24 cellular contexts compared by ENCODE assay signal in the genomic region with DNA sequence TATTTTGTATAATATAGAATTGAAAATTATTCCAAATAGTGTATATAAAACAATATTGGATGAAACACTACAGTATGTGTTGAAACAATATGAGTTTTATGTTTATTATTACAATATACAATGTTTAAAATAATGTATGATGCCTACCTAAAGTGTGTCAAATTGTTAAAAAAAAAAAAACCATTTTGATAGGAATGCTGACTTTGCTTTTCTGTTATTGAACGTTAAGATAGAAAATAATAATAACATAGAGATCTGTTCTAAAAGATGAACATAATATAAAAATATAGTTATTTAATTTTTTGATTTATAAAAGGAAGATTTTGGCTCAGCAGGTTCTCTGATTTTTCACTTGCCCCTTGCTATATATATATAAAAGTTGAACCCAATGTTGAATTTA.
"Had no signal": no experiment of that assay in that cellular context is flagged by ENCODE, and none has a peak within 500 bp of the region (broad histone marks: within the 10 kb centered on the region; RNA-seq: fewer than 3 reads in every experiment).

No MANE protein-coding gene starts in this region.

- DNase-seq: hypothalamus; immature natural killer cell; kidney; left colon; left lung; lower lobe of right lung; mammary epithelial cell; midbrain; mucosa of descending colon; naive thymus-derived CD4-positive, alpha-beta T cell; ovary; spleen; stimulated activated CD4-positive, alpha-beta T cell treated with anti-CD3 and anti-CD28 coated beads, Interleukin-4, amount 100 ng/mL, for 24 hours; stimulated activated naive CD4-positive, alpha-beta T cell treated with Interleukin-2 at 50 U/mL for 16 hours; stimulated activated naive CD8-positive, alpha-beta T cell treated with anti-CD3 and anti-CD28 coated beads, Interleukin-15, amount 100 ng/mL, for 72 hours; substantia nigra; uterus had no signal

- H3K27me3 ChIP-seq: left lung, ovary, right atrium auricular region, spleen, tibial nerve, uterus had no signal

- H3K36me3 ChIP-seq: left lung, lower lobe of right lung, ovary, right atrium auricular region, spleen, tibial nerve, uterus had no signal

- FAIRE-seq: islet of Langerhans had no signal

- H3K27ac ChIP-seq: left lung, lower lobe of right lung, ovary, right atrium auricular region, skin epidermis, spleen, tibial nerve, uterus had no signal

- H3K4me3 ChIP-seq: left lung, lower lobe of right lung, mucosa of descending colon, ovary, right atrium auricular region, skin epidermis, spleen, tibial nerve, uterus had no signal

- H3K4me1 ChIP-seq: left lung, lower lobe of right lung, right atrium auricular region, spleen, tibial nerve, uterus had no signal

- ATAC-seq: left colon; left lung; lower lobe of right lung; mucosa of descending colon; naive thymus-derived CD4-positive, alpha-beta T cell; natural killer cell treated with Interleukin-12 subunit alpha and Interleukin-12 subunit beta and Interleukin-15 and Interleukin-18, amount 100 ng/mL, for 72 hours; sciatic nerve; stimulated activated effector memory CD8-positive, alpha-beta T cell treated with anti-CD3 and anti-CD28 coated beads, Interleukin-12 subunit alpha, Interleukin-12 subunit beta, amount 100 ng/mL, for 72 hours; stimulated activated naive CD8-positive, alpha-beta T cell treated with anti-CD3 and anti-CD28 coated beads, Interleukin-15, amount 100 ng/mL, for 72 hours had no signal

- H3K9me3 ChIP-seq: lower lobe of right lung, mucosa of descending colon, ovary, right atrium auricular region, tibial nerve, uterus had no signal
